ENCODE assay signal across 15 cellular contexts in the genomic region with DNA sequence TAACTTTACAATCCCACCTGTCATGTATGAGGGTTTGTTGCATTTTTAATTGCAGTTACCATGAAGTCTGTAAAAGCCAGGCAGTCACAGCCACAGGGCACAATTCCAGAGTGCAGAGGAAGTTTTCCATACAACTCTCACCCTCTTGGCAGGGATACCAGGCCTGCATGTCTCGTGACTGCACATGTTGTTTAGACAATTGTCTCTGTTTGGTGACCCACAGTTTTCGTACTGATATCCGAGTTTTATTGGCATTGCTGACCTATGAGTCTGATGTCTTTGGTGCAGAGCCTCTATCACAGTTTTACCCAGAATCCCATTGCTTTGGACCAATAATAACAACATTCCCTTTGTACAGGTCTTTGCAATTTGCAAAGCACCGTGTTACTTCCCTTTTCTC. TPM values are rescaled to one million over a fixed set of nuclear protein-coding genes. Genes with fewer than 3 reads are reported as not detected.
DNase-seq lines count a peak whose midpoint lies in the region; ATAC-seq and TF ChIP-seq lines count a peak whose summit lies in the region.
"Had no signal": no experiment of that assay in that cellular context is flagged by ENCODE, and none has a peak within 500 bp of the region (broad histone marks: within the 10 kb centered on the region; RNA-seq: fewer than 3 reads in every experiment).

No MANE protein-coding gene starts in this region.

- ATAC-seq in Panc1 (peak; percentile 42; the same call in 1 of the 2 replicates), Right ventricle myocardium inferior (peak; percentile 40)

- intact Hi-C loops in Panc1 (cut with micrococcal nuclease; ENCODE audit: unreplicated experiment) (loop anchor here (10.0 kb wide), 1 partner anchor 618 kb away; no protein-coding TSS in a partner anchor), Right ventricle myocardium inferior (cut with DNase I) (loop anchor here (10.0 kb wide), 1 partner anchor 138 kb away; a partner anchor contains a TSS)

- H3K4me3 ChIP-seq in Panc1 (ENCODE audit: low read depth in 2 of 2, low read length in 2 of 2): no peak overlapping the region
- H3K4me3 ChIP-seq in brain microvascular endothelial cell (ENCODE audit: low read depth, low read length): no peak overlapping the region
- H3K4me3 ChIP-seq: SJSA1, spleen, upper lobe of left lung had no signal

- no peaks in the 10 kb centered on the region for H3K36me3 ChIP-seq in Panc1 (ENCODE audit: control insufficient read depth, insufficient read depth, low read length)
- no peaks in the 10 kb centered on the region for H3K36me3 ChIP-seq in brain microvascular endothelial cell (replicated peaks)
- H3K36me3 ChIP-seq: SJSA1, spleen, upper lobe of left lung had no signal

- BruUV-seq in Panc1 (replicated peaks; lab: Mats Ljungman, UMichigan): no TSS peak

- no peak overlapping the region for H3K27ac ChIP-seq in Panc1 (ENCODE audit: low read length)
- H3K27ac ChIP-seq in brain microvascular endothelial cell: no peak overlapping the region
- H3K27ac ChIP-seq: SJSA1, spleen had no signal

- H3K4me1 ChIP-seq in Panc1 (ENCODE audit: control insufficient read depth, insufficient read depth, low read length): no peaks in the 10 kb centered on the region
- H3K4me1 ChIP-seq: Caco-2 had no signal

- TF ChIP-seq CTCF in Panc1 (IDR thresholded peaks at IDR 0.05) (no peak), brain microvascular endothelial cell (IDR thresholded peaks at IDR 0.05; ENCODE audit: low read depth, low read length, missing control alignments) (no peak)

- DNase-seq in EL: peak; percentile 57
- DNase-seq in Panc1 (ENCODE audit: low read depth, low spot score): no peak
- no peak for DNase-seq in Right ventricle myocardium inferior (ENCODE audit: missing footprints)
- peak; percentile 21 for DNase-seq in myocyte (ENCODE audit: low read depth)
- no peak for DNase-seq in SW480 (ENCODE audit: low spot score)
- DNase-seq in NCI-H748 (lab: John Stamatoyannopoulos, UW; ENCODE audit: unreplicated experiment): no peak
- no peak for DNase-seq in brain microvascular endothelial cell
- DNase-seq in NCI-H187 treated with DMSO at 0.1 percent for 48 hours (lab: John Stamatoyannopoulos, UW): no peak
- DNase-seq: activated T-cell treated with anti-CD3 and anti-CD28 coated beads, Interleukin-2, amount 50 U/mL, for 1 hour; Caco-2; NCI-H2171 treated with DMSO at 0.1 percent for 48 hours; spleen; stimulated activated naive CD4-positive, alpha-beta T cell; upper lobe of left lung had no signal

- H3K9me3 ChIP-seq in Panc1 (ENCODE audit: control insufficient read depth, insufficient read depth, low read depth, low read length): no peaks in the 10 kb centered on the region
- H3K9me3 ChIP-seq: Caco-2, SJSA1, spleen, upper lobe of left lung had no signal

- no peaks in the 10 kb centered on the region for H3K27me3 ChIP-seq in Panc1 (ENCODE audit: control insufficient read depth, insufficient read depth, low read length)
- H3K27me3 ChIP-seq in brain microvascular endothelial cell (replicated peaks): no peaks in the 10 kb centered on the region
- H3K27me3 ChIP-seq: SJSA1, upper lobe of left lung had no signal

- POLR2A ChIA-PET in Panc1 (lab: Charles Lee): no interaction called here

- CTCF ChIA-PET in Panc1 (lab: Charles Lee): no interaction called here

- in situ Hi-C loops in Panc1 (cut with HindIII; ENCODE audit: low pct_unique_long_range_greater_than_20kb, low sequenced_read_pairs): no loop called here
- in situ Hi-C loops in brain microvascular endothelial cell (cut with HindIII; ENCODE audit: low pct_ligation_motif_present, low sequenced_read_pairs): no loop called here

RNA-seq across cellular contexts. Expression of a gene that starts 24.9 kb away (rescaled TPM):
- total RNA-seq in Panc1 (2021; ENCODE audit: unreplicated experiment) (1.1 TPM), Right ventricle myocardium inferior (869 TPM), myocyte (1.5 and 3.9 TPM in 2 replicates)
- 0.50 TPM for polyA plus RNA-seq in Panc1 (2012; ENCODE audit: insufficient read length)
- 0.57 TPM for polyA plus RNA-seq in myocyte (2012)
- total RNA-seq: SJSA1 had no signal

Comparison
In these comparisons a context has a peak if more than half of its experiments do, and no peak if none do; other contexts are left out.
1. DNase-seq: peak in EL (single experiment) and myocyte (single experiment); none in Panc1 (single experiment), Right ventricle myocardium inferior (single experiment), SW480 (single experiment), NCI-H748 (single experiment), brain microvascular endothelial cell (single experiment) and NCI-H187 treated with DMSO at 0.1 percent for 48 hours (single experiment).
2. RNA of a gene that starts 24.9 kb away (total RNA-seq): 869 TPM in Right ventricle myocardium inferior (single experiment); 1.5 to 3.9 TPM in myocyte and 1.1 TPM in Panc1 (single experiment); every median in the first group is over 100 times any median in the second.